17 cellular contexts compared by ENCODE assay signal in genomic region chr17:72775237-72775636, GRCh38.
"Had no signal": no experiment of that assay in that cellular context is flagged by ENCODE, and none has a peak within 500 bp of the region (broad histone marks: within the 10 kb centered on the region; RNA-seq: fewer than 3 reads in every experiment).

No MANE protein-coding gene starts in this region.

- H3K36me3 Mint-ChIP-seq: natural killer cell had no signal

- H3K4me1 Mint-ChIP-seq: natural killer cell had no signal

- H3K27me3 Mint-ChIP-seq: memory B cell had no signal

- FAIRE-seq: colon, frontal cortex, kidney, pancreas had no signal

- H3K4me3 Mint-ChIP-seq: memory B cell, natural killer cell had no signal

- H3K9me3 Mint-ChIP-seq: natural killer cell had no signal

- DNase-seq: dorsolateral prefrontal cortex; effector CD4-positive, alpha-beta T cell; head of caudate nucleus; kidney; natural killer cell; pancreas; retina; spleen; stimulated activated CD4-positive, alpha-beta T cell treated with anti-CD3 and anti-CD28 coated beads, Interleukin-2, amount 100 ng/mL, for 48 hours; stimulated activated CD8-positive, alpha-beta memory T cell treated with anti-CD3 and anti-CD28 coated beads, Interleukin-4, amount 100 ng/mL, for 48 hours; stimulated activated naive CD4-positive, alpha-beta T cell treated with Interleukin-2 at 50 U/mL for 16 hours; stomach; thyroid gland; trophoblast cell had no signal

- H3K27ac Mint-ChIP-seq: memory B cell, natural killer cell had no signal
